In the genomic region with DNA sequence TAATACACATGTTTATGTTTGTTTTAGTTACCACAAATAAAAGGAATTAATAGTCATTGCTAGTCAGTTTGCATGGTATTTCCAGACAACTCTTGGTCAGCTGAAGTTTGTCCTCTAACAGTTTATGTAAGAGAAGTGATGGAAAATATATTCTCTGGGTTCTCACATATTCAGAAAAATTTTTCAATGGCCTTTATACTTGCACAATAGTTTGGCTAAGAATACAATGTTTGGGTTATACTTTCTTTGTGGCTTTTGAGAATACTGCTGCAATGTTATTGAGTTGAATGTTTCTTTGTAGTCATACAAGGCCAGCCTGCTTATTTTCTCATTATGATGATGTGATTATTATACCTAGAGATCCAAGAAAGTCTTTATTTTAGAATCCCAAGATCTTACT, we compare ENCODE assay signal across 17 cellular contexts.
"Had no signal": no experiment of that assay in that cellular context is flagged by ENCODE, and none has a peak within 500 bp of the region (broad histone marks: within the 10 kb centered on the region; RNA-seq: fewer than 3 reads in every experiment).

No MANE protein-coding gene starts in this region.

- ATAC-seq: activated T-helper 17 cell treated with anti-CD3 and anti-CD28 coated beads, Interleukin-2, amount 50 U/mL, for 72 hours; left lobe of liver; mucosa of descending colon; naive thymus-derived CD4-positive, alpha-beta T cell; stimulated activated effector memory CD8-positive, alpha-beta T cell treated with anti-CD3 and anti-CD28 coated beads, Interleukin-12 subunit alpha, Interleukin-12 subunit beta, amount 100 ng/mL, for 72 hours had no signal

- H3K27ac ChIP-seq: colonic mucosa, esophagus muscularis mucosa, ovary, thyroid gland had no signal

- H3K4me3 ChIP-seq: colonic mucosa, esophagus muscularis mucosa, mucosa of descending colon, ovary, thyroid gland had no signal

- H3K36me3 ChIP-seq: colonic mucosa, esophagus muscularis mucosa, ovary, thyroid gland had no signal

- FAIRE-seq: keratinocyte had no signal

- H3K9me3 ChIP-seq: colonic mucosa, esophagus muscularis mucosa, mucosa of descending colon, ovary, thyroid gland had no signal

- H3K27me3 ChIP-seq: colonic mucosa, esophagus muscularis mucosa, ovary, thyroid gland had no signal

- DNase-seq: activated CD4-positive, alpha-beta T cell treated with anti-CD3 and anti-CD28 coated beads, Interleukin-2, amount 50 U/mL, for 4 hours; activated CD4-positive, CD25-positive, alpha-beta regulatory T cell treated with anti-CD3 and anti-CD28 coated beads, Interleukin-2, amount 50 U/mL, for 72 hours; activated naive CD4-positive, alpha-beta T cell treated with Interleukin-2 at 50 U/mL for 16 hours; activated T-cell treated with anti-CD3 and anti-CD28 coated beads for 4 hours; colonic mucosa; effector CD4-positive, alpha-beta T cell; mammary epithelial cell; mucosa of descending colon; naive thymus-derived CD4-positive, alpha-beta T cell; ovary; SW 1271; thyroid gland had no signal

- H3K4me1 ChIP-seq: colonic mucosa, thyroid gland had no signal
